Comparison of ENCODE assay signal across 8 cellular contexts in the genomic region with DNA sequence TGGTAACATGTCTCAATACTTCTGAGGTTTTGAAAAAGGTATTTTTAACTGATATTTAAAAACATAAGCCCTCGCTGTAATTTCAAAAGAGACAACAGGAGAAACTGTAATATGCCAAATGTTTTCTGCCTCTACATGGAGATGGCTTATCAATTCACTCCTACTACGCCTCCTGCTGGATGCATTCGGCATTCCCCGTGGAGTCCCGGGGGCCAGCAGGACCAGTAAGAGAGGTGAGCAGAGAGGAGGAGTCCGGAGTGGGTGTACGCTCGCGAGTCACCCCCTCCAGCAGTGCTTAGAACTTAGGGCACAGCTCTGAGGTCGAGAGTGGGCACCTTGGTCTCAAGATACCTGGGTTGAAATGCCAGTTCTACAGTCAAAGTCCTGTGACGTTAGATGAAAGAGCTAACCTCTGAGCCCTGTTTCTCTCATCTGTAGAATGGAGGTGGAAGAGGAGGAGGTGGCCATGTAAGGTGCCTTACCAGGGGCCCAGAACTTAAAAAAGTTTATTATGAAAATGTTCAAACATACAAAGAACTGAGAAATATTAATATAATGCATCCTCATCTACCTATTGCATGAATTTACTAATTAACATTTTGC.
A peak's percentile ranks its signal among the peaks of the same experiment; 100 is the strongest.
DNase-seq lines count a peak whose midpoint lies in the region; ATAC-seq lines count a peak whose summit lies in the region.

No MANE protein-coding gene starts in this region.

- DNase-seq in NCI-H1417 (lab: John Stamatoyannopoulos, UW): peak; percentile 15 to 58 (median 30)
- no peak for DNase-seq in NCI-H1417 treated with DMSO at 0.1 percent for 48 hours (lab: John Stamatoyannopoulos, UW)
- DNase-seq in Kasumi-1 (lab: John Stamatoyannopoulos, UW): peak; percentile 33
- peak; percentile 52 for DNase-seq in activated T-cell treated with anti-CD3 and anti-CD28 coated beads, Interleukin-2, amount 50 U/mL, for 1 hour
- peak; percentile 31 for DNase-seq in foreskin melanocyte
- peak; percentile 37 to 59 for DNase-seq in stimulated activated CD4-positive, alpha-beta T cell treated with anti-CD3 and anti-CD28 coated beads, Interleukin-4, amount 100 ng/mL, for 4 hours

- ATAC-seq in GM21737 (IDR thresholded peaks at IDR 0.05; ENCODE audit: unreplicated experiment) (no peak), HG03097 (IDR thresholded peaks at IDR 0.05; ENCODE audit: low FRiP score, unreplicated experiment) (no peak)
